18 cellular contexts compared by ENCODE assay signal in genomic region chr2:50116096-50116495, GRCh38.
"Had no signal": no experiment of that assay in that cellular context is flagged by ENCODE, and none has a peak within 500 bp of the region (broad histone marks: within the 10 kb centered on the region; RNA-seq: fewer than 3 reads in every experiment).

No MANE protein-coding gene starts in this region.

- H3K36me3 ChIP-seq: esophagus muscularis mucosa, gastroesophageal sphincter, sigmoid colon had no signal

- H3K4me1 ChIP-seq: gastroesophageal sphincter, sigmoid colon had no signal

- H3K27me3 Mint-ChIP-seq: naive thymus-derived CD4-positive, alpha-beta T cell had no signal

- H3K9me3 ChIP-seq: esophagus muscularis mucosa, gastroesophageal sphincter, sigmoid colon had no signal

- H3K4me3 Mint-ChIP-seq: naive thymus-derived CD4-positive, alpha-beta T cell had no signal

- ATAC-seq: gastroesophageal sphincter; left colon; left ventricle myocardium superior; naive thymus-derived CD4-positive, alpha-beta T cell had no signal

- H3K27ac ChIP-seq: dorsolateral prefrontal cortex, epithelial cell of prostate, esophagus muscularis mucosa, gastroesophageal sphincter, sigmoid colon, skin epidermis had no signal

- H3K27me3 ChIP-seq: dorsolateral prefrontal cortex, esophagus muscularis mucosa, gastroesophageal sphincter, sigmoid colon had no signal

- H3K27ac Mint-ChIP-seq: naive thymus-derived CD4-positive, alpha-beta T cell had no signal

- H3K36me3 Mint-ChIP-seq: naive thymus-derived CD4-positive, alpha-beta T cell had no signal

- DNase-seq: cortex of kidney; dorsolateral prefrontal cortex; effector CD8-positive, alpha-beta T cell; glutamatergic neuron; left colon; left ventricle myocardium superior; mesenchymal stem cell; naive thymus-derived CD4-positive, alpha-beta T cell; posterior cingulate gyrus; sigmoid colon; stimulated activated CD4-positive, alpha-beta T cell treated with anti-CD3 and anti-CD28 coated beads, Interleukin-12 subunit alpha, Interleukin-12 subunit beta, amount 100 ng/mL, for 4 hours; stimulated activated naive CD4-positive, alpha-beta T cell treated with Interleukin-2 at 50 U/mL for 16 hours; trophoblast cell had no signal

- H3K4me1 Mint-ChIP-seq: naive thymus-derived CD4-positive, alpha-beta T cell had no signal

- H3K4me3 ChIP-seq: dorsolateral prefrontal cortex, esophagus muscularis mucosa, gastroesophageal sphincter, lung, sigmoid colon, skin epidermis had no signal
